9 cellular contexts compared by ENCODE assay signal in the genomic region with DNA sequence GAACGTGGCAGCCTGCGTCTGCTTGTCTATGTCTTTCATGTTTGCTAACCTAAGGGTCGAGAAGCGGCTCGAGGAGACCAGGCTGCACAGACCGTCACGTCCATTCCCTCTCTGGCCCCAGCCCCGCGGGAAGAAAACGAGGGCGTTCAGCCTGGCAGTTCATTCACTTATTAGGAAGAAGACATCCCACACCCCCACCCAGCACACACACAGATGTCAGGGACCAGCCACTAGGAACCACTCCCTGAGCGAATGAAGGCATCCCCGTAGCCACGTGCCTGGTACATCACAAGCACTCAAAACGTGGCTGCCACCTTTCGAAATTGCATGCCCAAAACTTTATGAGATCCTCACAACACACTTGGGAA. TPM values are rescaled to one million over a fixed set of nuclear protein-coding genes. Genes with fewer than 3 reads are reported as not detected.
DNase-seq lines count a peak whose midpoint lies in the region; ATAC-seq and TF ChIP-seq lines count a peak whose summit lies in the region.
"Had no signal": no experiment of that assay in that cellular context is flagged by ENCODE, and none has a peak within 500 bp of the region (broad histone marks: within the 10 kb centered on the region; RNA-seq: fewer than 3 reads in every experiment).

No MANE protein-coding gene starts in this region.

- peak overlapping the region; percentile 88 for H3K27ac Mint-ChIP-seq in activated naive CD4-positive, alpha-beta T cell treated with anti-CD3 and anti-CD28 coated beads for 36 hours
- H3K27ac Mint-ChIP-seq in memory B cell: peak overlapping the region; percentile 99

- peaks cover 8% of the 10 kb centered on the region for H3K27me3 Mint-ChIP-seq in activated naive CD4-positive, alpha-beta T cell treated with anti-CD3 and anti-CD28 coated beads for 36 hours (ENCODE audit: low read depth)
- peaks cover 6% of the 10 kb centered on the region for H3K27me3 Mint-ChIP-seq in memory B cell

- intact Hi-C loops in activated naive CD4-positive, alpha-beta T cell treated with anti-CD3 and anti-CD28 coated beads for 36 hours (cut with micrococcal nuclease): loop anchor here (10.0 kb wide), 1 partner anchor 939 kb away; a partner anchor contains a TSS
- intact Hi-C loops in upper lobe of right lung (cut with DNase I): no loop called here

- CTCF ChIA-PET in activated naive CD4-positive, alpha-beta T cell treated with anti-CD3 and anti-CD28 coated beads for 36 hours (lab: Charles Lee): interaction anchor here (1.0 kb wide), 1 partner anchor 318 kb away, joined by 3 read pairs; no protein-coding TSS in a partner anchor

- in situ Hi-C loops in astrocyte of the cerebellum (cut with HindIII; ENCODE audit: low sequenced_read_pairs): loop anchor here (25.0 kb wide), 2 partner anchors 482 to 707 kb away; no protein-coding TSS in a partner anchor

- TF ChIP-seq CTCF in astrocyte of the cerebellum (IDR thresholded peaks at IDR 0.05; ENCODE audit: low read depth, low read length, missing control alignments): no peak
- no peak for TF ChIP-seq CTCF in upper lobe of right lung (IDR thresholded peaks at IDR 0.05)

- no peak for DNase-seq in activated naive CD4-positive, alpha-beta T cell treated with anti-CD3 and anti-CD28 coated beads for 36 hours
- DNase-seq in activated naive CD4-positive, alpha-beta T cell (lab: John Stamatoyannopoulos, UW): no peak
- DNase-seq in astrocyte of the cerebellum (ENCODE audit: low read depth) (no peak), memory B cell (ENCODE audit: low spot score in 2 of 2) (no peak), upper lobe of right lung (no peak), SHP77 (lab: John Stamatoyannopoulos, UW) (no peak), CD1c-positive myeloid dendritic cell (ENCODE audit: extremely low spot score) (no peak)

- H3K9me3 Mint-ChIP-seq in activated naive CD4-positive, alpha-beta T cell treated with anti-CD3 and anti-CD28 coated beads for 36 hours: no peaks in the 10 kb centered on the region
- no peaks in the 10 kb centered on the region for H3K9me3 Mint-ChIP-seq in memory B cell

- H3K36me3 ChIP-seq in upper lobe of right lung: no peaks in the 10 kb centered on the region

- H3K4me1 Mint-ChIP-seq in activated naive CD4-positive, alpha-beta T cell treated with anti-CD3 and anti-CD28 coated beads for 36 hours (ENCODE audit: low read depth): peaks cover 11% of the 10 kb centered on the region
- peaks cover 10% of the 10 kb centered on the region for H3K4me1 Mint-ChIP-seq in memory B cell

- peak overlapping the region; percentile 92 for H3K4me3 Mint-ChIP-seq in activated naive CD4-positive, alpha-beta T cell treated with anti-CD3 and anti-CD28 coated beads for 36 hours
- H3K4me3 Mint-ChIP-seq in memory B cell: peak overlapping the region; percentile 90

- no peak overlapping the region for H3K27ac ChIP-seq in upper lobe of right lung

- peak overlapping the region; percentile 93 for H3K4me3 ChIP-seq in astrocyte of the cerebellum (ENCODE audit: low read depth, low read length)
- peak overlapping the region; percentile 71 for H3K4me3 ChIP-seq in upper lobe of right lung

- peaks cover 12% of the 10 kb centered on the region for H3K4me1 ChIP-seq in upper lobe of right lung

- peaks cover 10% of the 10 kb centered on the region for H3K36me3 Mint-ChIP-seq in activated naive CD4-positive, alpha-beta T cell treated with anti-CD3 and anti-CD28 coated beads for 36 hours (ENCODE audit: low read depth)
- peaks cover 3% of the 10 kb centered on the region for H3K36me3 Mint-ChIP-seq in memory B cell

- H3K27me3 ChIP-seq in upper lobe of right lung: peaks cover 13% of the 10 kb centered on the region

- no peak for ATAC-seq in memory B cell (ENCODE audit: low read depth)
- no peak for ATAC-seq in upper lobe of right lung
- no peak for ATAC-seq in HG02885 (IDR thresholded peaks at IDR 0.05; ENCODE audit: poor library complexity, unreplicated experiment)

- no peaks in the 10 kb centered on the region for H3K9me3 ChIP-seq in upper lobe of right lung

RNA-seq across cellular contexts. Expression of a gene that starts 0.7 kb away (rescaled TPM):
- total RNA-seq in activated naive CD4-positive, alpha-beta T cell treated with anti-CD3 and anti-CD28 coated beads for 36 hours: 10 to 100 TPM; 21.9 to 24.1 TPM
- total RNA-seq in upper lobe of right lung: 18.7 TPM

RNA-seq across cellular contexts. Expression of a gene that starts 10.9 kb away (rescaled TPM):
- total RNA-seq in activated naive CD4-positive, alpha-beta T cell treated with anti-CD3 and anti-CD28 coated beads for 36 hours: not detected
- total RNA-seq in upper lobe of right lung: 1.1 TPM
- total RNA-seq: NCI-H460 had no signal

RNA-seq across cellular contexts. Expression of a gene that starts 22.6 kb away (rescaled TPM):
- not detected for total RNA-seq in activated naive CD4-positive, alpha-beta T cell treated with anti-CD3 and anti-CD28 coated beads for 36 hours
- total RNA-seq in upper lobe of right lung: 0.81 TPM

RNA-seq across cellular contexts. Expression of a gene that starts 45.4 kb away (rescaled TPM):
- not detected for total RNA-seq in activated naive CD4-positive, alpha-beta T cell treated with anti-CD3 and anti-CD28 coated beads for 36 hours
- 46.4 TPM for total RNA-seq in upper lobe of right lung
